ENCODE assay signal across 32 cellular contexts in genomic region chr3:141950572-141951493, GRCh38.
A peak's percentile ranks its signal among the peaks of the same experiment; 100 is the strongest.
DNase-seq lines count a peak whose midpoint lies in the region; ATAC-seq, FAIRE-seq and TF ChIP-seq lines count a peak whose summit lies in the region.
"Had no signal": no experiment of that assay in that cellular context is flagged by ENCODE, and none has a peak within 500 bp of the region (broad histone marks: within the 10 kb centered on the region; RNA-seq: fewer than 3 reads in every experiment).

No MANE protein-coding gene starts in this region.

- no peaks in the 10 kb centered on the region for H4K20me1 ChIP-seq in HepG2 (ENCODE audit: insufficient read depth, low read length)
- no peaks in the 10 kb centered on the region for H4K20me1 ChIP-seq in K562 (replicated peaks; ENCODE audit: control insufficient read depth, insufficient read depth, low read length)

- no peaks in the 10 kb centered on the region for H3K9me3 ChIP-seq in HepG2 (ENCODE audit: low read length)
- H3K9me3 ChIP-seq in right lobe of liver = no peaks in the 10 kb centered on the region
- H3K9me3 ChIP-seq in K562 (replicated peaks; ENCODE audit: control insufficient read depth, insufficient read depth, low read depth, low read length) = no peaks in the 10 kb centered on the region
- H3K9me3 ChIP-seq: suprapubic skin had no signal

- POLR2A ChIA-PET in HepG2 (lab: Yijun Ruan, JAX) (no interaction called here), K562 (lab: Yijun Ruan, JAX) (interaction anchor here (0.6 kb wide), 1 partner anchor 578 kb away, joined by 3 read pairs; no protein-coding TSS in a partner anchor)

- H3K4me2 ChIP-seq in HepG2 (ENCODE audit: low read depth, low read length) = no peak overlapping the region
- no peak overlapping the region for H3K4me2 ChIP-seq in K562 (ENCODE audit: insufficient read depth, low read length)

- no peak for TF ChIP-seq POLR2A in HepG2 (IDR thresholded peaks at IDR 0.05; ENCODE audit: insufficient read depth in 1 of 2, low read depth in 2 of 2, low read length in 2 of 2)
- no peak for TF ChIP-seq POLR2A in right lobe of liver (IDR thresholded peaks at IDR 0.05)
- no peak for TF ChIP-seq POLR2A in K562 (conservative IDR thresholded peaks at IDR 0.05)

- TF ChIP-seq RAD21 in HepG2 (CRISPR knock-in tag; IDR thresholded peaks at IDR 0.05) (no peak), K562 (CRISPR knock-in tag; conservative IDR thresholded peaks at IDR 0.05 in 1 of 2, IDR thresholded peaks at IDR 0.05 in 1 of 2) (no peak)

- 87% methylated on average over 4 of the region's 4 CpGs for WGBS in HepG2 (ENCODE audit: low lambda C conversion rate)
- WGBS in right lobe of liver (ENCODE audit: insufficient coverage, low coverage, low lambda C conversion rate, missing lambda C conversion rate) = 67% methylated on average over 2 of the region's 4 CpGs
- 61% methylated on average over 4 of the region's 4 CpGs for WGBS in K562 (ENCODE audit: insufficient coverage, low coverage, missing lambda C conversion rate)

- no peaks in the 10 kb centered on the region for H3K27me3 Mint-ChIP-seq in nephron (ENCODE audit: low read depth)
- H3K27me3 Mint-ChIP-seq: activated CD4-positive, alpha-beta memory T cell treated with anti-CD3 and anti-CD28 coated beads for 36 hours; central memory CD8-positive, alpha-beta T cell; naive thymus-derived CD8-positive, alpha-beta T cell; stimulated activated memory B cell treated with anti-CD40 and anti-IgM and Interleukin-4, amounts not matched to agents 10 μg/mL and 1 μg/mL and 100 μg/mL, for 72 hours had no signal

- peaks cover 38% of the 10 kb centered on the region for H3K4me1 Mint-ChIP-seq in nephron
- H3K4me1 Mint-ChIP-seq: central memory CD8-positive, alpha-beta T cell had no signal

- peak overlapping the region in 2 of 3 experiments; percentile 14 to 31 for H3K27ac Mint-ChIP-seq in nephron
- H3K27ac Mint-ChIP-seq: activated CD4-positive, alpha-beta memory T cell treated with anti-CD3 and anti-CD28 coated beads for 36 hours; activated naive CD4-positive, alpha-beta T cell treated with anti-CD3 and anti-CD28 coated beads for 36 hours; H9; stimulated activated memory B cell treated with anti-CD40 and anti-IgM and Interleukin-4, amounts not matched to agents 10 μg/mL and 1 μg/mL and 100 μg/mL, for 72 hours had no signal

- H3K4me1 ChIP-seq in HepG2 (ENCODE audit: insufficient read depth, low read length) (peaks cover 15% of the 10 kb centered on the region), right lobe of liver (no peaks in the 10 kb centered on the region), K562 (replicated peaks in 1 of 2; ENCODE audit: control insufficient read depth in 2 of 2, insufficient read depth in 2 of 2, low read length in 2 of 2) (no peaks in the 10 kb centered on the region)

- H3K36me3 ChIP-seq in HepG2 (replicated peaks in 1 of 2; ENCODE audit: control insufficient read depth in 1 of 2, insufficient read depth in 2 of 2, low read length in 2 of 2) = peaks cover 0 to 6% of the 10 kb centered on the region in 2 experiments; a peak in 1 of 5 replicates
- H3K36me3 ChIP-seq in right lobe of liver = peaks cover 0 to 7% (median 0%) of the 10 kb centered on the region in 4 donors
- H3K36me3 ChIP-seq in K562 (ENCODE audit: control insufficient read depth, insufficient read depth, low read length) = peaks cover 34% of the 10 kb centered on the region

- FAIRE-seq in HepG2 (lab: Jason Lieb, UNC) (no peak), K562 (lab: Jason Lieb, UNC) (no peak)
- FAIRE-seq: A204.1, endothelial cell of umbilical vein, frontal cortex, GM12891, HTR-8/SVneo, kidney, TTC549 had no signal

- TF ChIP-seq EP300 in HepG2 (IDR thresholded peaks at IDR 0.05; ENCODE audit: low read depth in 2 of 2, low read length in 2 of 2) (no peak), HepG2 (CRISPR knock-in tag; IDR thresholded peaks at IDR 0.05; ENCODE audit: borderline replicate concordance) (no peak), K562 (IDR thresholded peaks at IDR 0.05; ENCODE audit: low read length) (no peak)

- ATAC-seq in HepG2 (no peak), right lobe of liver (no peak), K562 (0 out of 3 replicates have a peak, but pooled peaks have one; percentile 13), Right ventricle myocardium superior (ENCODE audit: poor library complexity) (no peak), GM18909 (IDR thresholded peaks at IDR 0.05; ENCODE audit: poor library complexity, unreplicated experiment) (no peak)
- ATAC-seq: naive thymus-derived CD8-positive, alpha-beta T cell; stimulated activated memory B cell treated with anti-CD40 and anti-IgM and Interleukin-4, amounts not matched to agents 10 μg/mL and 1 μg/mL and 100 μg/mL, for 72 hours had no signal

- H3K9me3 Mint-ChIP-seq in nephron = no peaks in the 10 kb centered on the region
- H3K9me3 Mint-ChIP-seq: activated CD4-positive, alpha-beta memory T cell treated with anti-CD3 and anti-CD28 coated beads for 36 hours; activated naive CD4-positive, alpha-beta T cell treated with anti-CD3 and anti-CD28 coated beads for 36 hours; CD8-positive, alpha-beta memory T cell; central memory CD8-positive, alpha-beta T cell; H9; naive thymus-derived CD8-positive, alpha-beta T cell; stimulated activated memory B cell treated with anti-CD40 and anti-IgM and Interleukin-4, amounts not matched to agents 10 μg/mL and 1 μg/mL and 100 μg/mL, for 72 hours had no signal

- CTCF ChIA-PET in HepG2 (lab: Yijun Ruan, JAX; ENCODE audit: low intra/inter-chr PET ratio, low total read pairs) = no interaction called here
- CTCF ChIA-PET in K562 (lab: Yijun Ruan, JAX; ENCODE audit: low intra/inter-chr PET ratio) = no interaction called here

- H3K27ac ChIP-seq in HepG2 (ENCODE audit: extremely low read length, insufficient read depth, low read length) (peak overlapping the region; percentile 47), right lobe of liver (no peak overlapping the region), K562 (ENCODE audit: extremely low read depth, low read depth, low read length) (no peak overlapping the region), dorsolateral prefrontal cortex (no peak overlapping the region)
- H3K27ac ChIP-seq: RWPE1, SK-N-MC, suprapubic skin had no signal

- intact Hi-C loops in HepG2 (cut with micrococcal nuclease; ENCODE audit: unreplicated experiment) (no loop called here), right lobe of liver (cut with DNase I) (no loop called here), K562 (cut with micrococcal nuclease) (no loop called here), dorsolateral prefrontal cortex (cut with DNase I) (no loop called here), Right ventricle myocardium superior (cut with DNase I) (no loop called here)

- BruUV-seq in HepG2 (replicated peaks; lab: Mats Ljungman, UMichigan) = TSS peak; percentile 17
- TSS peak; percentile 14 for BruUV-seq in K562 (replicated peaks; lab: Mats Ljungman, UMichigan)

- H3K36me3 Mint-ChIP-seq in nephron (ENCODE audit: low read depth) = peaks cover 49% of the 10 kb centered on the region

- TF ChIP-seq CTCF in HepG2 (CRISPR knock-in tag; IDR thresholded peaks at IDR 0.05) (no peak), right lobe of liver (IDR thresholded peaks at IDR 0.05) (no peak), K562 (IDR thresholded peaks at IDR 0.05 in 2 of 3, conservative IDR thresholded peaks at IDR 0.05 in 1 of 3; ENCODE audit: insufficient read depth in 2 of 3, low read depth in 1 of 3, low read length in 3 of 3) (no peak), nephron (IDR thresholded peaks at IDR 0.05; ENCODE audit: unreplicated experiment in 3 of 3) (no peak), dorsolateral prefrontal cortex (IDR thresholded peaks at IDR 0.05 in 54 of 56, conservative IDR thresholded peaks at IDR 0.05 in 2 of 56; ENCODE audit: low read depth in 1 of 56, partially characterized antibody in 56 of 56) (no peak)

- no peak overlapping the region for H2AFZ ChIP-seq in HepG2 (ENCODE audit: low read length)
- no peak overlapping the region for H2AFZ ChIP-seq in K562 (ENCODE audit: low read depth, low read length)

- H3K79me2 ChIP-seq in HepG2 (ENCODE audit: insufficient read depth, low read length) = no peaks in the 10 kb centered on the region
- no peaks in the 10 kb centered on the region for H3K79me2 ChIP-seq in K562 (ENCODE audit: control insufficient read depth, insufficient read depth, low read length)

- H3K27me3 ChIP-seq in HepG2 (ENCODE audit: control insufficient read depth in 1 of 2, insufficient read depth in 2 of 2, low read length in 2 of 2) (no peaks in the 10 kb centered on the region), right lobe of liver (no peaks in the 10 kb centered on the region), K562 (ENCODE audit: control insufficient read depth in 2 of 2, insufficient read depth in 2 of 2, low read length in 2 of 2) (no peaks in the 10 kb centered on the region), dorsolateral prefrontal cortex (no peaks in the 10 kb centered on the region)
- H3K27me3 ChIP-seq: suprapubic skin had no signal

- in situ Hi-C loops in HepG2 (cut with HindIII; ENCODE audit: extremely low pct_ligation_motif_present, low pct_unique_long_range_greater_than_20kb) (no loop called here), K562 (cut with MboI) (no loop called here)

- H3K9me1 ChIP-seq in K562 (ENCODE audit: control insufficient read depth, insufficient read depth, low read length) = no peaks in the 10 kb centered on the region

- no peak overlapping the region for H3K4me3 Mint-ChIP-seq in nephron
- H3K4me3 Mint-ChIP-seq: activated CD4-positive, alpha-beta memory T cell treated with anti-CD3 and anti-CD28 coated beads for 36 hours; activated naive CD4-positive, alpha-beta T cell treated with anti-CD3 and anti-CD28 coated beads for 36 hours; CD8-positive, alpha-beta memory T cell; central memory CD8-positive, alpha-beta T cell; H9; naive thymus-derived CD8-positive, alpha-beta T cell; stimulated activated memory B cell treated with anti-CD40 and anti-IgM and Interleukin-4, amounts not matched to agents 10 μg/mL and 1 μg/mL and 100 μg/mL, for 72 hours had no signal

- H3K4me3 ChIP-seq in HepG2 (replicated peaks in 1 of 3; ENCODE audit: insufficient read depth in 1 of 3, low read depth in 2 of 3, low read length in 3 of 3) (no peak overlapping the region), right lobe of liver (no peak overlapping the region), K562 (no peak overlapping the region), dorsolateral prefrontal cortex (no peak overlapping the region)
- H3K4me3 ChIP-seq: SK-N-MC, suprapubic skin had no signal

- H3K9ac ChIP-seq in HepG2 (ENCODE audit: insufficient read depth, low read depth, low read length) (no peak overlapping the region), K562 (ENCODE audit: insufficient read depth in 1 of 2, low read depth in 2 of 2, low read length in 2 of 2) (no peak overlapping the region)

- DNase-seq in HepG2 (ENCODE audit: low spot score) (no peak), right lobe of liver (no peak), K562 (ENCODE audit: extremely low read depth in 1 of 4, low spot score in 3 of 4) (no peak), dorsolateral prefrontal cortex (no peak), GF-D8 (lab: John Stamatoyannopoulos, UW) (no peak), Right ventricle myocardium superior (no peak)
- DNase-seq: activated CD4-positive, alpha-beta memory T cell treated with anti-CD3 and anti-CD28 coated beads for 36 hours; activated CD4-positive, alpha-beta T cell treated with anti-CD3 and anti-CD28 coated beads for 1 hour; activated CD8-positive, alpha-beta memory T cell treated with anti-CD3 and anti-CD28 coated beads, Interleukin-2, amount 50 U/mL, for 48 hours; activated naive CD4-positive, alpha-beta T cell treated with anti-CD3 and anti-CD28 coated beads for 36 hours; CD8-positive, alpha-beta memory T cell; H9; kidney; midbrain; naive thymus-derived CD8-positive, alpha-beta T cell; NCI-H1436 treated with DMSO at 0.1 percent for 48 hours; NCI-H2107; NCI-H82; occipital lobe had no signal
